10 cellular contexts compared by ENCODE assay signal in the genomic region with DNA sequence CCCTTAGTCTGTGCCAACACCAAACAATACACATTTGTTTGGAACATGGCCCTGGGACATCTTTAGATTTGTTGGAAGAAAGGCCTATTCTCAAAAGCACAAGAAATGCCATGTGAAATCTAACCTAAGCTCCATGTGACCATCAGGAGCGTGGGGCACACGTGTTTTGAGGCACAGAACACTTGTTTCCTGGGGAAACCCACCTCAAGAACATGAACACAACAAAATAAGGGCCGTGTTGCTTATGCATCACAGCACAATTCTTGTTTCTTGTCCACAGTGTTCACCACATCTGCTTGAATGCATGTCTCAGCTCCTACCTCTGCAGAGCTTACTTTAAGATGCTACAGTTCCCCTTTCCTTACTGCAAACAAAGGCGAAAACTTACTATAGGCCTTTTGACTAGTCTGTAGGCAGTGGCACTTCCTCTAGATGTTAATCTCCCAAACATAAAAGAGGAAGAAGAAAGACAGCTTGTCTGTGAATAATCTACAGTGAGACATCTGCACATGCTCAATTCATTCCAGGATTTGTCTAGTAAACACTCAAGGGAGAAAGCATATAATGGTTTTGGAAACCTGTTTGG.
DNase-seq lines count a peak whose midpoint lies in the region; ATAC-seq and TF ChIP-seq lines count a peak whose summit lies in the region.
"Had no signal": no experiment of that assay in that cellular context is flagged by ENCODE, and none has a peak within 500 bp of the region (broad histone marks: within the 10 kb centered on the region; RNA-seq: fewer than 3 reads in every experiment).

No MANE protein-coding gene starts in this region.

- H3K27me3 Mint-ChIP-seq in activated CD4-positive, alpha-beta memory T cell treated with anti-CD3 and anti-CD28 coated beads, Interleukin-2, amount 10 ng/mL, durations not matched to agents 7 days and 5 days, result no peaks in the 10 kb centered on the region

- no peaks in the 10 kb centered on the region for H3K9me3 ChIP-seq in Karpas-422 (ENCODE audit: low read length)
- no peaks in the 10 kb centered on the region for H3K9me3 ChIP-seq in spleen
- no peaks in the 10 kb centered on the region for H3K9me3 ChIP-seq in WERI-Rb-1 (ENCODE audit: severe bottlenecking)
- H3K9me3 ChIP-seq: A549, heart left ventricle had no signal

- H3K9ac ChIP-seq in Karpas-422 (ENCODE audit: low read length), result peak overlapping the region; percentile 67

- intact Hi-C loops in spleen (cut with DNase I; ENCODE audit: low total_unique reads), result no loop called here

- peaks cover 54% of the 10 kb centered on the region for H3K36me3 Mint-ChIP-seq in activated CD4-positive, alpha-beta memory T cell treated with anti-CD3 and anti-CD28 coated beads, Interleukin-2, amount 10 ng/mL, durations not matched to agents 7 days and 5 days (ENCODE audit: low read depth)

- H3K4me3 ChIP-seq in Karpas-422 (ENCODE audit: low read length) (peak overlapping the region; percentile 18; the same call in 1 of the 2 replicates), spleen (no peak overlapping the region), WERI-Rb-1 (ENCODE audit: low read depth, low read length) (no peak overlapping the region)
- H3K4me3 ChIP-seq: A549, heart left ventricle had no signal

- peaks cover 63% of the 10 kb centered on the region for H3K4me1 Mint-ChIP-seq in activated CD4-positive, alpha-beta memory T cell treated with anti-CD3 and anti-CD28 coated beads, Interleukin-2, amount 10 ng/mL, durations not matched to agents 7 days and 5 days

- 18 to 35% (median 31%) methylated on average over 4 of the region's 4 CpGs for WGBS in spleen, 5 donors

- no peaks in the 10 kb centered on the region for H3K9me2 ChIP-seq in Karpas-422 (replicated peaks; ENCODE audit: insufficient read depth, low read length)

- peak overlapping the region; percentile 99 for H3K27ac ChIP-seq in Karpas-422 (ENCODE audit: low read length)
- peak overlapping the region; percentile 55 to 91 (median 79) for H3K27ac ChIP-seq in spleen
- no peak overlapping the region for H3K27ac ChIP-seq in WERI-Rb-1
- H3K27ac ChIP-seq: A549 had no signal

- POLR2A ChIA-PET in activated CD4-positive, alpha-beta memory T cell treated with anti-CD3 and anti-CD28 coated beads, Interleukin-2, amount 10 ng/mL, durations not matched to agents 7 days and 5 days (lab: Charles Lee), result interaction anchor here (0.7 to 2.7 kb wide), 3 partner anchors 13 to 164 kb away, joined by 3 to 9 read pairs (median 3); no protein-coding TSS in a partner anchor

- peak; percentile 98 for ATAC-seq in GM21717 (IDR thresholded peaks at IDR 0.05; ENCODE audit: unreplicated experiment)
- ATAC-seq: A549 had no signal

- no peaks in the 10 kb centered on the region for H3K27me3 ChIP-seq in Karpas-422 (ENCODE audit: low read length)
- no peaks in the 10 kb centered on the region for H3K27me3 ChIP-seq in spleen (replicated peaks in 1 of 7)
- H3K27me3 ChIP-seq in WERI-Rb-1 (ENCODE audit: insufficient read depth, low read depth, severe bottlenecking), result no peaks in the 10 kb centered on the region
- H3K27me3 ChIP-seq: heart left ventricle had no signal

- H3K36me3 ChIP-seq in Karpas-422 (ENCODE audit: insufficient read depth, low read length), result no peaks in the 10 kb centered on the region
- H3K36me3 ChIP-seq in spleen, result peaks cover 0 to 10% (median 2%) of the 10 kb centered on the region in 6 donors
- H3K36me3 ChIP-seq in WERI-Rb-1, result no peaks in the 10 kb centered on the region

- H3K4me1 ChIP-seq in Karpas-422 (ENCODE audit: low read length), result peaks cover 84% of the 10 kb centered on the region
- H3K4me1 ChIP-seq in spleen, result peaks cover 31 to 96% (median 72%) of the 10 kb centered on the region in 6 donors
- H3K4me1 ChIP-seq: A549 had no signal

- H2AFZ ChIP-seq in Karpas-422 (ENCODE audit: low read length), result no peak overlapping the region

- H3K27ac Mint-ChIP-seq in activated CD4-positive, alpha-beta memory T cell treated with anti-CD3 and anti-CD28 coated beads, Interleukin-2, amount 10 ng/mL, durations not matched to agents 7 days and 5 days, result peak overlapping the region; percentile 68

- peak overlapping the region; percentile 59 for H3K4me2 ChIP-seq in Karpas-422 (ENCODE audit: low read depth, low read length, poor library complexity, severe bottlenecking)
- H3K4me2 ChIP-seq: A549 had no signal

- CTCF ChIA-PET in activated CD4-positive, alpha-beta memory T cell treated with anti-CD3 and anti-CD28 coated beads, Interleukin-2, amount 10 ng/mL, durations not matched to agents 7 days and 5 days (lab: Charles Lee), result interaction anchor here (2.5 to 2.7 kb wide), 2 partner anchors 14 to 32 kb away, joined by 8 to 10 read pairs; no protein-coding TSS in a partner anchor

- TF ChIP-seq POLR2A in spleen (IDR thresholded peaks at IDR 0.05), result peak in 2 of 3 donors; percentile 55 to 84

- H3K79me2 ChIP-seq in Karpas-422 (ENCODE audit: low read length), result peaks cover 60% of the 10 kb centered on the region

- no peak overlapping the region for H3K4me3 Mint-ChIP-seq in activated CD4-positive, alpha-beta memory T cell treated with anti-CD3 and anti-CD28 coated beads, Interleukin-2, amount 10 ng/mL, durations not matched to agents 7 days and 5 days

- no peaks in the 10 kb centered on the region for H3K9me3 Mint-ChIP-seq in activated CD4-positive, alpha-beta memory T cell treated with anti-CD3 and anti-CD28 coated beads, Interleukin-2, amount 10 ng/mL, durations not matched to agents 7 days and 5 days

- TF ChIP-seq CTCF in spleen (IDR thresholded peaks at IDR 0.05 in 8 of 11, conservative IDR thresholded peaks at IDR 0.05 in 3 of 11) (no peak), WERI-Rb-1 (IDR thresholded peaks at IDR 0.05; ENCODE audit: low read depth, low read length) (no peak)

- peak; percentile 1 to 53 for DNase-seq in NCI-H524 (lab: John Stamatoyannopoulos, UW)
- DNase-seq in NCI-H524 treated with DMSO at 0.1 percent for 48 hours (lab: John Stamatoyannopoulos, UW), result no peak
- DNase-seq in Karpas-422, result peak; percentile 95
- DNase-seq in activated CD4-positive, alpha-beta memory T cell treated with anti-CD3 and anti-CD28 coated beads, Interleukin-2, amount 10 ng/mL, durations not matched to agents 7 days and 5 days, result no peak
- peak; percentile 81 for DNase-seq in spleen
- no peak for DNase-seq in stimulated activated CD4-positive, alpha-beta T cell treated with anti-CD3 and anti-CD28 coated beads, Interleukin-4, amount 100 ng/mL, for 4 hours
- DNase-seq in WERI-Rb-1, result no peak
- DNase-seq: heart left ventricle had no signal

- H4K20me1 ChIP-seq in Karpas-422 (ENCODE audit: insufficient read depth, low read depth, low read length), result no peaks in the 10 kb centered on the region

Comparison
In these comparisons a context has a peak if more than half of its experiments do, and no peak if none do; other contexts are left out.
1. DNase-seq: peak in NCI-H524 (2 of 2), Karpas-422 (single experiment) and spleen (single experiment); none in NCI-H524 treated with DMSO at 0.1 percent for 48 hours (single experiment), activated CD4-positive, alpha-beta memory T cell treated with anti-CD3 and anti-CD28 coated beads, Interleukin-2, amount 10 ng/mL, durations not matched to agents 7 days and 5 days (single experiment), stimulated activated CD4-positive, alpha-beta T cell treated with anti-CD3 and anti-CD28 coated beads, Interleukin-4, amount 100 ng/mL, for 4 hours (0 of 2) and WERI-Rb-1 (single experiment).